23 cellular contexts compared by ENCODE assay signal in genomic region chr10:122196218-122196617, GRCh38.
"Had no signal": no experiment of that assay in that cellular context is flagged by ENCODE, and none has a peak within 500 bp of the region (broad histone marks: within the 10 kb centered on the region; RNA-seq: fewer than 3 reads in every experiment).

No MANE protein-coding gene starts in this region.

- H3K27ac Mint-ChIP-seq: immature natural killer cell; memory B cell; natural killer cell treated with Interleukin-12 subunit alpha and Interleukin-12 subunit beta and Interleukin-15 and Interleukin-18, amount 100 ng/mL, for 72 hours; type B pancreatic cell had no signal

- H3K9me3 ChIP-seq: left lung, lower lobe of right lung, neutrophil, psoas muscle, sigmoid colon, suprapubic skin, thyroid gland had no signal

- H3K9me3 Mint-ChIP-seq: memory B cell; natural killer cell treated with Interleukin-12 subunit alpha and Interleukin-12 subunit beta and Interleukin-15 and Interleukin-18, amount 100 ng/mL, for 72 hours; type B pancreatic cell had no signal

- ATAC-seq: left lung; lower lobe of right lung; natural killer cell treated with Interleukin-12 subunit alpha and Interleukin-12 subunit beta and Interleukin-15 and Interleukin-18, amount 100 ng/mL, for 72 hours; psoas muscle; stimulated activated naive CD8-positive, alpha-beta T cell treated with anti-CD3 and anti-CD28 coated beads, Interleukin-15, Interleukin-2, amounts not matched to agents 100 U/mL and 50 U/mL, for 24 hours had no signal

- H3K4me3 ChIP-seq: coronary artery, dorsolateral prefrontal cortex, left lung, lower lobe of right lung, psoas muscle, sigmoid colon, skin epidermis, suprapubic skin, thyroid gland had no signal

- H3K27me3 Mint-ChIP-seq: type B pancreatic cell had no signal

- FAIRE-seq: frontal cortex, keratinocyte, urothelium cell line had no signal

- H3K4me1 ChIP-seq: left lung, lower lobe of right lung, suprapubic skin, thyroid gland had no signal

- H3K27me3 ChIP-seq: dorsolateral prefrontal cortex, left lung, neutrophil, sigmoid colon, suprapubic skin, thyroid gland had no signal

- H3K4me1 Mint-ChIP-seq: immature natural killer cell, memory B cell had no signal

- DNase-seq: dorsolateral prefrontal cortex; effector CD8-positive, alpha-beta T cell; glutamatergic neuron; immature natural killer cell; left lung; lower lobe of right lung; midbrain; psoas muscle; sigmoid colon; stimulated activated CD4-positive, alpha-beta T cell treated with anti-CD3 and anti-CD28 coated beads, Interleukin-12 subunit alpha, Interleukin-12 subunit beta, amount 100 ng/mL, for 4 hours; stimulated activated CD4-positive, alpha-beta T cell treated with anti-CD3 and anti-CD28 coated beads, Interleukin-2, amount 100 ng/mL, for 48 hours; stimulated activated naive CD8-positive, alpha-beta T cell treated with anti-CD3 and anti-CD28 coated beads, Interleukin-15, Interleukin-2, amounts not matched to agents 100 U/mL and 50 U/mL, for 24 hours; thyroid gland had no signal

- H3K36me3 ChIP-seq: neutrophil had no signal

- H3K36me3 Mint-ChIP-seq: immature natural killer cell; memory B cell; natural killer cell treated with Interleukin-12 subunit alpha and Interleukin-12 subunit beta and Interleukin-15 and Interleukin-18, amount 100 ng/mL, for 72 hours had no signal

- H3K4me3 Mint-ChIP-seq: immature natural killer cell; memory B cell; natural killer cell treated with Interleukin-12 subunit alpha and Interleukin-12 subunit beta and Interleukin-15 and Interleukin-18, amount 100 ng/mL, for 72 hours; type B pancreatic cell had no signal

- H3K27ac ChIP-seq: coronary artery, dorsolateral prefrontal cortex, left lung, lower lobe of right lung, neutrophil, skin epidermis, suprapubic skin, thyroid gland had no signal
